ENCODE assay signal across 13 cellular contexts in the genomic region with DNA sequence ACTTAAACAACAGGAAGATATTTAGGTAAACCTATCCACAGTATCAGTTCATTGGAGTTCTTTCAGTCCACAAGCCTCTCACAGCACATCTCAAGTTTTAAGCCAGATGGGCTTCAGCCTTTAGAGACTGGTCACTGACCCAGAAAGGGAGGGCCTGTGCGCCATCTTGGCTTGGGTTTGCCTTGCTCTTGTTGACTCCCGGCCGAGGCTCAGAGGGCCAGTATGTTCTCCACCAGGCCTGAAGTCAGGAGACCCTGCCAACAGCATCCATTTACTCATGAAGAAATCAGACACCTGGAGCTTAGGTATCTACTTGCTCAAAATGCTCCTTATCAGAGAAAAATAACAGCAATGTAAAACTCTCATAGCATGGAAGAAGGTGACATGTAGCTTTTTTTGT. TPM values are rescaled to one million over a fixed set of nuclear protein-coding genes. Genes with fewer than 3 reads are reported as not detected.
DNase-seq lines count a peak whose midpoint lies in the region; ATAC-seq and TF ChIP-seq lines count a peak whose summit lies in the region.
"Had no signal": no experiment of that assay in that cellular context is flagged by ENCODE, and none has a peak within 500 bp of the region (broad histone marks: within the 10 kb centered on the region; RNA-seq: fewer than 3 reads in every experiment).

No MANE protein-coding gene starts in this region.

- 100% methylated on average over 1 of the region's 3 CpGs; no CpG with 5 or more reads in 1 of the 2 donors for WGBS in gastroesophageal sphincter (ENCODE audit: low coverage in 1 of 2), 2 donors
- 62 to 78% methylated on average over 3 of the region's 3 CpGs for WGBS in GM23248 (ENCODE audit: low coverage in 1 of 2, low lambda C conversion rate in 2 of 2, missing lambda C conversion rate in 2 of 2), 2 experiments

- H3K27ac ChIP-seq in gastroesophageal sphincter: peak overlapping the region in 3 of 4 donors; percentile 38 to 97 (median 91)
- H3K27ac ChIP-seq in neural progenitor cell: no peak overlapping the region
- H3K27ac ChIP-seq in gastrocnemius medialis: peak overlapping the region; percentile 91 to 96 (median 93)
- no peak overlapping the region for H3K27ac ChIP-seq in GM23248
- H3K27ac ChIP-seq in colonic mucosa: no peak overlapping the region
- H3K27ac ChIP-seq: C4-2B had no signal

- peaks cover 8% of the 10 kb centered on the region for H3K9me3 Mint-ChIP-seq in neural progenitor cell
- H3K9me3 Mint-ChIP-seq: CD4-positive, alpha-beta T cell had no signal

- H3K79me2 ChIP-seq in neural progenitor cell (ENCODE audit: low read depth): peaks cover 100% of the 10 kb centered on the region
- H3K79me2 ChIP-seq in GM23248 (ENCODE audit: insufficient read depth): no peaks in the 10 kb centered on the region

- H3K9me2 ChIP-seq in GM23248 (ENCODE audit: insufficient read depth): no peaks in the 10 kb centered on the region

- H2AFZ ChIP-seq in neural progenitor cell (replicated peaks) (no peak overlapping the region), GM23248 (no peak overlapping the region)

- H4K20me1 ChIP-seq in neural progenitor cell (ENCODE audit: low read depth) (peaks cover 99% of the 10 kb centered on the region), GM23248 (ENCODE audit: insufficient read depth) (no peaks in the 10 kb centered on the region)

- H3K4me3 ChIP-seq in gastroesophageal sphincter (no peak overlapping the region), neural progenitor cell (peak overlapping the region; percentile 13), gastrocnemius medialis (no peak overlapping the region), GM23248 (no peak overlapping the region), colonic mucosa (no peak overlapping the region)

- H3K27ac Mint-ChIP-seq in neural progenitor cell: no peak overlapping the region
- H3K27ac Mint-ChIP-seq: CD4-positive, alpha-beta T cell had no signal

- in situ Hi-C loops in gastrocnemius medialis (cut with MboI; ENCODE audit: low sequenced_read_pairs in 4 of 4): loop anchor here in 1 of 4 donors (25.0 kb wide), 1 partner anchor 379 kb away; no protein-coding TSS in a partner anchor
- in situ Hi-C loops in GM23248 (cut with MboI): no loop called here

- intact Hi-C loops in gastrocnemius medialis (cut with DNase I; ENCODE audit: low total_unique reads): no loop called here
- intact Hi-C loops in colonic mucosa (cut with DNase I): no loop called here

- peaks cover 4% of the 10 kb centered on the region for H3K27me3 Mint-ChIP-seq in neural progenitor cell (ENCODE audit: insufficient read depth, low read depth)

- TF ChIP-seq EP300 in gastroesophageal sphincter (IDR thresholded peaks at IDR 0.05): no peak

- H3K4me3 Mint-ChIP-seq in neural progenitor cell: no peak overlapping the region
- H3K4me3 Mint-ChIP-seq: CD4-positive, alpha-beta T cell had no signal

- H3K9me3 ChIP-seq in gastroesophageal sphincter (no peaks in the 10 kb centered on the region), neural progenitor cell (ENCODE audit: low read depth) (no peaks in the 10 kb centered on the region), gastrocnemius medialis (no peaks in the 10 kb centered on the region), GM23248 (ENCODE audit: low read depth) (no peaks in the 10 kb centered on the region), colonic mucosa (no peaks in the 10 kb centered on the region)
- H3K9me3 ChIP-seq: Caco-2 had no signal

- H3K27me3 ChIP-seq in gastroesophageal sphincter (peaks cover 8% of the 10 kb centered on the region), neural progenitor cell (no peaks in the 10 kb centered on the region), gastrocnemius medialis (no peaks in the 10 kb centered on the region), GM23248 (replicated peaks; ENCODE audit: insufficient read depth) (peaks cover 79% of the 10 kb centered on the region), colonic mucosa (peaks cover 16% of the 10 kb centered on the region)

- TF ChIP-seq CTCF in gastroesophageal sphincter (IDR thresholded peaks at IDR 0.05) (no peak), neural progenitor cell (IDR thresholded peaks at IDR 0.05) (no peak), gastrocnemius medialis (IDR thresholded peaks at IDR 0.05 in 4 of 5, conservative IDR thresholded peaks at IDR 0.05 in 1 of 5) (no peak), colonic mucosa (IDR thresholded peaks at IDR 0.05) (no peak)

- ATAC-seq in gastroesophageal sphincter (no peak), gastrocnemius medialis (peak in 1 of 2 donors; percentile 43)

- H3K9ac ChIP-seq in neural progenitor cell (no peak overlapping the region), GM23248 (no peak overlapping the region), colonic mucosa (ENCODE audit: low read depth in 2 of 2, low read length in 2 of 2) (no peak overlapping the region)

- no peak for TF ChIP-seq POLR2A in gastroesophageal sphincter (IDR thresholded peaks at IDR 0.05)
- TF ChIP-seq POLR2A in gastrocnemius medialis (IDR thresholded peaks at IDR 0.05): no peak

- peaks cover 60% of the 10 kb centered on the region for H3K4me1 Mint-ChIP-seq in neural progenitor cell

- peaks cover 38% of the 10 kb centered on the region for H3K36me3 Mint-ChIP-seq in neural progenitor cell

- DNase-seq in neural progenitor cell (ENCODE audit: low spot score): no peak
- DNase-seq in gastrocnemius medialis: peak; percentile 54 to 55
- DNase-seq in AML-193 (lab: John Stamatoyannopoulos, UW): no peak
- no peak for DNase-seq in GM23248
- DNase-seq in colonic mucosa: no peak
- DNase-seq in GOT3 (lab: John Stamatoyannopoulos, UW): no peak
- DNase-seq: ACHN; Caco-2; CD4-positive, alpha-beta T cell; HCEC 1CT had no signal

- H3K4me1 ChIP-seq in gastroesophageal sphincter (peaks cover 11 to 97% (median 16%) of the 10 kb centered on the region in 3 donors), neural progenitor cell (peaks cover 91% of the 10 kb centered on the region), gastrocnemius medialis (peaks cover 85 to 88% of the 10 kb centered on the region in 2 donors), GM23248 (ENCODE audit: insufficient read depth) (no peaks in the 10 kb centered on the region), colonic mucosa (no peaks in the 10 kb centered on the region)
- H3K4me1 ChIP-seq: Caco-2 had no signal

- H3K4me2 ChIP-seq in neural progenitor cell (peak overlapping the region; percentile 42), GM23248 (ENCODE audit: unreplicated experiment) (no peak overlapping the region)

- peaks cover 36% of the 10 kb centered on the region for H3F3A ChIP-seq in neural progenitor cell (ENCODE audit: low read depth)
- no peaks in the 10 kb centered on the region for H3F3A ChIP-seq in GM23248 (ENCODE audit: insufficient read depth)

- H3K36me3 ChIP-seq in gastroesophageal sphincter (no peaks in the 10 kb centered on the region), neural progenitor cell (no peaks in the 10 kb centered on the region), gastrocnemius medialis (no peaks in the 10 kb centered on the region), GM23248 (ENCODE audit: low read depth) (no peaks in the 10 kb centered on the region), colonic mucosa (no peaks in the 10 kb centered on the region)

RNA-seq across cellular contexts. Expression of a gene that starts 6.2 kb away (rescaled TPM):
- 100 to 1,000 TPM in 2 of 4 donors, 10 to 100 TPM in 2; 99.0 to 307 (median 112) TPM for total RNA-seq in gastroesophageal sphincter
- total RNA-seq in neural progenitor cell (ENCODE audit: low replicate concordance): 41.4 and 85.1 TPM in 2 replicates
- 100 to 1,000 TPM; 150 to 290 (median 184) TPM for total RNA-seq in gastrocnemius medialis
- total RNA-seq in GM23248 (2014; rRNA removed; shearing (Covaris generic)): 0.76 and 2.0 TPM in 2 replicates
- polyA plus RNA-seq in GM23248 (2016; fragmentation: Nextera tagmentation; extraction: Ambion mirVana): 0.65 and 0.84 TPM in 2 replicates
- 10 to 100 TPM in 1 of 2 donors, 1 to 10 TPM in 1; 4.2 to 12.4 TPM for total RNA-seq in colonic mucosa
- total RNA-seq: CD4-positive, alpha-beta T cell; HT-29 had no signal

Comparison
In these comparisons a context has a peak if more than half of its experiments do, and no peak if none do; other contexts are left out.
1. H3K27ac ChIP-seq: peak in gastroesophageal sphincter (3 of 4) and gastrocnemius medialis (4 of 4); none in neural progenitor cell (single experiment), GM23248 (single experiment) and colonic mucosa (single experiment).
2. DNase-seq: peak in gastrocnemius medialis (2 of 2); none in neural progenitor cell (single experiment), AML-193 (0 of 2), GM23248 (single experiment), colonic mucosa (single experiment) and GOT3 (single experiment).